In genomic region chr1:93001893-93002292, GRCh38 we compare ENCODE assay signal across 2 cellular contexts.
TF ChIP-seq lines count a peak whose summit lies in the region.

No MANE protein-coding gene starts in this region.

TF ChIP-seq in GM23338, 12 proteins besides CTCF, POLR2A, EP300 and RAD21 (continued from another document):
- TF ChIP-seq, protein P1, sequence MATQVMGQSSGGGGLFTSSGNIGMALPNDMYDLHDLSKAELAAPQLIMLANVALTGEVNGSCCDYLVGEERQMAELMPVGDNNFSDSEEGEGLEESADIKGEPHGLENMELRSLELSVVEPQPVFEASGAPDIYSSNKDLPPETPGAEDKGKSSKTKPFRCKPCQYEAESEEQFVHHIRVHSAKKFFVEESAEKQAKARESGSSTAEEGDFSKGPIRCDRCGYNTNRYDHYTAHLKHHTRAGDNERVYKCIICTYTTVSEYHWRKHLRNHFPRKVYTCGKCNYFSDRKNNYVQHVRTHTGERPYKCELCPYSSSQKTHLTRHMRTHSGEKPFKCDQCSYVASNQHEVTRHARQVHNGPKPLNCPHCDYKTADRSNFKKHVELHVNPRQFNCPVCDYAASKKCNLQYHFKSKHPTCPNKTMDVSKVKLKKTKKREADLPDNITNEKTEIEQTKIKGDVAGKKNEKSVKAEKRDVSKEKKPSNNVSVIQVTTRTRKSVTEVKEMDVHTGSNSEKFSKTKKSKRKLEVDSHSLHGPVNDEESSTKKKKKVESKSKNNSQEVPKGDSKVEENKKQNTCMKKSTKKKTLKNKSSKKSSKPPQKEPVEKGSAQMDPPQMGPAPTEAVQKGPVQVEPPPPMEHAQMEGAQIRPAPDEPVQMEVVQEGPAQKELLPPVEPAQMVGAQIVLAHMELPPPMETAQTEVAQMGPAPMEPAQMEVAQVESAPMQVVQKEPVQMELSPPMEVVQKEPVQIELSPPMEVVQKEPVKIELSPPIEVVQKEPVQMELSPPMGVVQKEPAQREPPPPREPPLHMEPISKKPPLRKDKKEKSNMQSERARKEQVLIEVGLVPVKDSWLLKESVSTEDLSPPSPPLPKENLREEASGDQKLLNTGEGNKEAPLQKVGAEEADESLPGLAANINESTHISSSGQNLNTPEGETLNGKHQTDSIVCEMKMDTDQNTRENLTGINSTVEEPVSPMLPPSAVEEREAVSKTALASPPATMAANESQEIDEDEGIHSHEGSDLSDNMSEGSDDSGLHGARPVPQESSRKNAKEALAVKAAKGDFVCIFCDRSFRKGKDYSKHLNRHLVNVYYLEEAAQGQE (IDR thresholded peaks at IDR 0.05; ENCODE audit: unreplicated experiment) = no peak
- TF ChIP-seq JUNB (IDR thresholded peaks at IDR 0.05; ENCODE audit: unreplicated experiment) (no peak), STAT1 (IDR thresholded peaks at IDR 0.05; ENCODE audit: unreplicated experiment) (no peak), ZNF331 (CRISPR knock-in tag; IDR thresholded peaks at IDR 0.05; ENCODE audit: low read depth) (no peak), NANOG (IDR thresholded peaks at IDR 0.05; ENCODE audit: borderline replicate concordance) (no peak), ZNF462 (CRISPR knock-in tag; IDR thresholded peaks at IDR 0.05) (no peak)

TF ChIP-seq in WTC11, 78 proteins besides CTCF, POLR2A, EP300 and RAD21 (continued from another document):
- TF ChIP-seq, protein P2, sequence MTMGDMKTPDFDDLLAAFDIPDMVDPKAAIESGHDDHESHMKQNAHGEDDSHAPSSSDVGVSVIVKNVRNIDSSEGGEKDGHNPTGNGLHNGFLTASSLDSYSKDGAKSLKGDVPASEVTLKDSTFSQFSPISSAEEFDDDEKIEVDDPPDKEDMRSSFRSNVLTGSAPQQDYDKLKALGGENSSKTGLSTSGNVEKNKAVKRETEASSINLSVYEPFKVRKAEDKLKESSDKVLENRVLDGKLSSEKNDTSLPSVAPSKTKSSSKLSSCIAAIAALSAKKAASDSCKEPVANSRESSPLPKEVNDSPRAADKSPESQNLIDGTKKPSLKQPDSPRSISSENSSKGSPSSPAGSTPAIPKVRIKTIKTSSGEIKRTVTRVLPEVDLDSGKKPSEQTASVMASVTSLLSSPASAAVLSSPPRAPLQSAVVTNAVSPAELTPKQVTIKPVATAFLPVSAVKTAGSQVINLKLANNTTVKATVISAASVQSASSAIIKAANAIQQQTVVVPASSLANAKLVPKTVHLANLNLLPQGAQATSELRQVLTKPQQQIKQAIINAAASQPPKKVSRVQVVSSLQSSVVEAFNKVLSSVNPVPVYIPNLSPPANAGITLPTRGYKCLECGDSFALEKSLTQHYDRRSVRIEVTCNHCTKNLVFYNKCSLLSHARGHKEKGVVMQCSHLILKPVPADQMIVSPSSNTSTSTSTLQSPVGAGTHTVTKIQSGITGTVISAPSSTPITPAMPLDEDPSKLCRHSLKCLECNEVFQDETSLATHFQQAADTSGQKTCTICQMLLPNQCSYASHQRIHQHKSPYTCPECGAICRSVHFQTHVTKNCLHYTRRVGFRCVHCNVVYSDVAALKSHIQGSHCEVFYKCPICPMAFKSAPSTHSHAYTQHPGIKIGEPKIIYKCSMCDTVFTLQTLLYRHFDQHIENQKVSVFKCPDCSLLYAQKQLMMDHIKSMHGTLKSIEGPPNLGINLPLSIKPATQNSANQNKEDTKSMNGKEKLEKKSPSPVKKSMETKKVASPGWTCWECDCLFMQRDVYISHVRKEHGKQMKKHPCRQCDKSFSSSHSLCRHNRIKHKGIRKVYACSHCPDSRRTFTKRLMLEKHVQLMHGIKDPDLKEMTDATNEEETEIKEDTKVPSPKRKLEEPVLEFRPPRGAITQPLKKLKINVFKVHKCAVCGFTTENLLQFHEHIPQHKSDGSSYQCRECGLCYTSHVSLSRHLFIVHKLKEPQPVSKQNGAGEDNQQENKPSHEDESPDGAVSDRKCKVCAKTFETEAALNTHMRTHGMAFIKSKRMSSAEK (CRISPR knock-in tag; IDR thresholded peaks at IDR 0.05; ENCODE audit: borderline replicate concordance) = no peak
- TF ChIP-seq FOXP1 (CRISPR knock-in tag; IDR thresholded peaks at IDR 0.05; ENCODE audit: borderline replicate concordance) = no peak
- TF ChIP-seq OVOL2 (CRISPR knock-in tag; IDR thresholded peaks at IDR 0.05; ENCODE audit: borderline replicate concordance) = no peak
- TF ChIP-seq, protein P3, sequence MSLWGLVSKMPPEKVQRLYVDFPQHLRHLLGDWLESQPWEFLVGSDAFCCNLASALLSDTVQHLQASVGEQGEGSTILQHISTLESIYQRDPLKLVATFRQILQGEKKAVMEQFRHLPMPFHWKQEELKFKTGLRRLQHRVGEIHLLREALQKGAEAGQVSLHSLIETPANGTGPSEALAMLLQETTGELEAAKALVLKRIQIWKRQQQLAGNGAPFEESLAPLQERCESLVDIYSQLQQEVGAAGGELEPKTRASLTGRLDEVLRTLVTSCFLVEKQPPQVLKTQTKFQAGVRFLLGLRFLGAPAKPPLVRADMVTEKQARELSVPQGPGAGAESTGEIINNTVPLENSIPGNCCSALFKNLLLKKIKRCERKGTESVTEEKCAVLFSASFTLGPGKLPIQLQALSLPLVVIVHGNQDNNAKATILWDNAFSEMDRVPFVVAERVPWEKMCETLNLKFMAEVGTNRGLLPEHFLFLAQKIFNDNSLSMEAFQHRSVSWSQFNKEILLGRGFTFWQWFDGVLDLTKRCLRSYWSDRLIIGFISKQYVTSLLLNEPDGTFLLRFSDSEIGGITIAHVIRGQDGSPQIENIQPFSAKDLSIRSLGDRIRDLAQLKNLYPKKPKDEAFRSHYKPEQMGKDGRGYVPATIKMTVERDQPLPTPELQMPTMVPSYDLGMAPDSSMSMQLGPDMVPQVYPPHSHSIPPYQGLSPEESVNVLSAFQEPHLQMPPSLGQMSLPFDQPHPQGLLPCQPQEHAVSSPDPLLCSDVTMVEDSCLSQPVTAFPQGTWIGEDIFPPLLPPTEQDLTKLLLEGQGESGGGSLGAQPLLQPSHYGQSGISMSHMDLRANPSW (CRISPR knock-in tag; conservative IDR thresholded peaks at IDR 0.05; ENCODE audit: low read depth) = no peak
- TF ChIP-seq PRDM15 (CRISPR knock-in tag; IDR thresholded peaks at IDR 0.05) = no peak
- TF ChIP-seq ATF6 (CRISPR knock-in tag; IDR thresholded peaks at IDR 0.05) = no peak
- TF ChIP-seq CBFB (CRISPR knock-in tag; IDR thresholded peaks at IDR 0.05; ENCODE audit: low read depth) = no peak
- TF ChIP-seq ZNF138 (CRISPR knock-in tag; conservative IDR thresholded peaks at IDR 0.05) = no peak
- no peak for TF ChIP-seq ZNF219 (CRISPR knock-in tag; IDR thresholded peaks at IDR 0.05; ENCODE audit: borderline replicate concordance)
- TF ChIP-seq SOX15 (CRISPR knock-in tag; IDR thresholded peaks at IDR 0.05) = no peak
- TF ChIP-seq TP53 (CRISPR knock-in tag; IDR thresholded peaks at IDR 0.05) = no peak
- TF ChIP-seq, protein P4, sequence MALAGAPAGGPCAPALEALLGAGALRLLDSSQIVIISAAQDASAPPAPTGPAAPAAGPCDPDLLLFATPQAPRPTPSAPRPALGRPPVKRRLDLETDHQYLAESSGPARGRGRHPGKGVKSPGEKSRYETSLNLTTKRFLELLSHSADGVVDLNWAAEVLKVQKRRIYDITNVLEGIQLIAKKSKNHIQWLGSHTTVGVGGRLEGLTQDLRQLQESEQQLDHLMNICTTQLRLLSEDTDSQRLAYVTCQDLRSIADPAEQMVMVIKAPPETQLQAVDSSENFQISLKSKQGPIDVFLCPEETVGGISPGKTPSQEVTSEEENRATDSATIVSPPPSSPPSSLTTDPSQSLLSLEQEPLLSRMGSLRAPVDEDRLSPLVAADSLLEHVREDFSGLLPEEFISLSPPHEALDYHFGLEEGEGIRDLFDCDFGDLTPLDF (CRISPR knock-in tag; IDR thresholded peaks at IDR 0.05) = no peak
